9 cellular contexts compared by ENCODE assay signal in the genomic region with DNA sequence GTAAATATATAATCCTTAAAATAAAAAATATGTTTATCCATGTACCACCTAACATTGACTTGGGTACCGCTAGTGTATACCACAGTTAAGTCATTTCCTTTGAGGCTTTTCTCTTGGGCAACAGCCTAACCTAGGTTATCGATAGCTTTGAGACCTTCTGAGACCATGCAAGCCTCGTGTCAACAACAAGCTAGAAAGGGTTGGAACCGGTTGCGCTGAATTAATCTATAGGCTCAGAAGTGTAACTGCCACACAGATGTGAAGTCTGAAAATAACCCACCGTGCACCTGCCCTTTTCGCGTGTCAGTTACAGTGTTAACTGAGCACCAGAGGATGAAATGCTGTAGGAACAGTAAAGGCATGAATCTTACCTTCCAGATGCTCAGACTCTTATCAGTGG. TPM values are rescaled to one million over a fixed set of nuclear protein-coding genes. Genes with fewer than 3 reads are reported as not detected.
DNase-seq lines count a peak whose midpoint lies in the region; ATAC-seq and TF ChIP-seq lines count a peak whose summit lies in the region.
"Had no signal": no experiment of that assay in that cellular context is flagged by ENCODE, and none has a peak within 500 bp of the region (broad histone marks: within the 10 kb centered on the region; RNA-seq: fewer than 3 reads in every experiment).

No MANE protein-coding gene starts in this region.

- ATAC-seq in GM18505 (IDR thresholded peaks at IDR 0.05; ENCODE audit: unreplicated experiment) = peak; percentile 56
- peak; percentile 80 for ATAC-seq in GM21526 (IDR thresholded peaks at IDR 0.05; ENCODE audit: low FRiP score, unreplicated experiment)
- ATAC-seq in HG03469 (IDR thresholded peaks at IDR 0.05; ENCODE audit: unreplicated experiment) = peak; percentile 41
- ATAC-seq in activated naive CD8-positive, alpha-beta T cell treated with anti-CD3 and anti-CD28 coated beads, Interleukin-2, amount 10 ng/mL, durations not matched to agents 7 days and 5 days (ENCODE audit: low read depth) = peak; percentile 93

- H3K27me3 Mint-ChIP-seq in activated naive CD8-positive, alpha-beta T cell treated with anti-CD3 and anti-CD28 coated beads, Interleukin-2, amount 10 ng/mL, durations not matched to agents 7 days and 5 days = no peaks in the 10 kb centered on the region
- H3K27me3 Mint-ChIP-seq: brain had no signal

- peaks cover 45% of the 10 kb centered on the region for H3K36me3 Mint-ChIP-seq in activated naive CD8-positive, alpha-beta T cell treated with anti-CD3 and anti-CD28 coated beads, Interleukin-2, amount 10 ng/mL, durations not matched to agents 7 days and 5 days

- H3K27ac Mint-ChIP-seq in activated naive CD8-positive, alpha-beta T cell treated with anti-CD3 and anti-CD28 coated beads, Interleukin-2, amount 10 ng/mL, durations not matched to agents 7 days and 5 days = peak overlapping the region; percentile 43
- H3K27ac Mint-ChIP-seq: brain had no signal

- no peaks in the 10 kb centered on the region for H3K9me3 Mint-ChIP-seq in activated naive CD8-positive, alpha-beta T cell treated with anti-CD3 and anti-CD28 coated beads, Interleukin-2, amount 10 ng/mL, durations not matched to agents 7 days and 5 days

- TF ChIP-seq POLR2A in GM18505 (IDR thresholded peaks at IDR 0.05; ENCODE audit: borderline replicate concordance, extremely low read depth, insufficient read depth, insufficient read length) = no peak

- no peak for DNase-seq in activated naive CD8-positive, alpha-beta T cell treated with anti-CD3 and anti-CD28 coated beads, Interleukin-2, amount 10 ng/mL, durations not matched to agents 7 days and 5 days
- DNase-seq in DMS79 (lab: John Stamatoyannopoulos, UW) (no peak), amygdala (lab: John Stamatoyannopoulos, UW) (no peak), ureter (ENCODE audit: low spot score) (no peak), NCI-H2107 treated with DMSO at 0.1 percent for 48 hours (lab: John Stamatoyannopoulos, UW; ENCODE audit: unreplicated experiment) (no peak)

- POLR2A ChIA-PET in activated naive CD8-positive, alpha-beta T cell treated with anti-CD3 and anti-CD28 coated beads, Interleukin-2, amount 10 ng/mL, durations not matched to agents 7 days and 5 days (lab: Charles Lee) = interaction anchor here (1.0 kb wide), 1 partner anchor 60 kb away, joined by 4 read pairs; a partner anchor contains a TSS

- H3K4me1 Mint-ChIP-seq in activated naive CD8-positive, alpha-beta T cell treated with anti-CD3 and anti-CD28 coated beads, Interleukin-2, amount 10 ng/mL, durations not matched to agents 7 days and 5 days = peaks cover 37% of the 10 kb centered on the region

- H3K4me3 Mint-ChIP-seq in activated naive CD8-positive, alpha-beta T cell treated with anti-CD3 and anti-CD28 coated beads, Interleukin-2, amount 10 ng/mL, durations not matched to agents 7 days and 5 days = peak overlapping the region; percentile 52
- H3K4me3 Mint-ChIP-seq: brain had no signal

RNA-seq across cellular contexts. Expression of a gene that starts 59.8 kb away (rescaled TPM):
- 10 to 100 TPM; 25.4 to 26.1 TPM for total RNA-seq in activated naive CD8-positive, alpha-beta T cell treated with anti-CD3 and anti-CD28 coated beads, Interleukin-2, amount 10 ng/mL, durations not matched to agents 7 days and 5 days
- total RNA-seq in ureter = 63.7 TPM

Comparison
In these comparisons a context has a peak if more than half of its experiments do, and no peak if none do; other contexts are left out.
1. ATAC-seq: peak in every context shown above with its lines; median percentile 93 in activated naive CD8-positive, alpha-beta T cell treated with anti-CD3 and anti-CD28 coated beads, Interleukin-2, amount 10 ng/mL, durations not matched to agents 7 days and 5 days; 80 in GM21526; 56 in GM18505; 41 in HG03469.